In genomic region chr1:31915438-31915837, GRCh38 we compare ENCODE assay signal across 27 cellular contexts.
"Had no signal": no experiment of that assay in that cellular context is flagged by ENCODE, and none has a peak within 500 bp of the region (broad histone marks: within the 10 kb centered on the region; RNA-seq: fewer than 3 reads in every experiment).

No MANE protein-coding gene starts in this region.

- DNase-seq: activated B cell treated with CpG ODN at 0.5 μM for 24 hours; activated CD4-positive, alpha-beta T cell treated with anti-CD3 and anti-CD28 coated beads for 36 hours; activated CD4-positive, alpha-beta T cell treated with anti-CD3 and anti-CD28 coated beads, Interleukin-2, amount 50 U/mL, for 4 hours; activated naive CD4-positive, alpha-beta T cell; activated T-cell treated with anti-CD3 and anti-CD28 coated beads, Interleukin-2, amount 50 U/mL, for 72 hours; central memory CD4-positive, alpha-beta T cell; effector CD8-positive, alpha-beta T cell; erythroblast; gastrocnemius medialis; glutamatergic neuron; left cardiac atrium; left ventricle myocardium superior; mucosa of descending colon; ovary; right lobe of liver; stimulated activated CD4-positive, alpha-beta T cell treated with anti-CD3 and anti-CD28 coated beads, Interleukin-12 subunit alpha, Interleukin-12 subunit beta, amount 100 ng/mL, for 4 hours; stimulated activated CD4-positive, alpha-beta T cell treated with anti-CD3 and anti-CD28 coated beads, Interleukin-4, amount 100 ng/mL, for 1 hour; T-cell; uterus had no signal

- H3K36me3 ChIP-seq: breast epithelium, ovary, uterus had no signal

- H3K9me3 Mint-ChIP-seq: activated T-cell treated with anti-CD3 and anti-CD28 coated beads, Interleukin-2, amount 50 U/mL, for 72 hours; dendritic cell treated with granulocyte-macrophage colony-stimulating factor and Interleukin-4, amounts not matched to agents 40 ng/mL and 50 ng/mL, for 4 days; stimulated activated effector memory CD8-positive, alpha-beta T cell treated with anti-CD3 and anti-CD28 coated beads, Interleukin-12 subunit alpha, Interleukin-12 subunit beta, amount 100 ng/mL, for 72 hours; stimulated activated naive CD8-positive, alpha-beta T cell treated with anti-CD3 and anti-CD28 coated beads, Interleukin-15, Interleukin-2, amounts not matched to agents 100 ng/mL and 50 ng/mL, for 24 hours; T-cell; T-helper 2 cell treated with Interferon-gamma antibody and Interleukin-4, amounts not matched to agents 5 μg/mL and 100 μg/mL, for 36 hours had no signal

- H3K4me3 ChIP-seq: breast epithelium, gastrocnemius medialis, mucosa of descending colon, ovary, right lobe of liver, thoracic aorta, uterus had no signal

- H3K27me3 Mint-ChIP-seq: activated B cell treated with CpG ODN at 0.5 μM for 24 hours; activated CD4-positive, alpha-beta T cell treated with anti-CD3 and anti-CD28 coated beads for 36 hours; dendritic cell treated with granulocyte-macrophage colony-stimulating factor and Interleukin-4, amounts not matched to agents 40 ng/mL and 50 ng/mL, for 4 days; progenitor cell of endocrine pancreas; stimulated activated naive CD8-positive, alpha-beta T cell treated with anti-CD3 and anti-CD28 coated beads, Interleukin-15, Interleukin-2, amounts not matched to agents 100 ng/mL and 50 ng/mL, for 24 hours; T-cell; type B pancreatic cell had no signal

- H3K27me3 ChIP-seq: breast epithelium, gastrocnemius medialis, ovary, right lobe of liver, uterus had no signal

- H3K4me1 ChIP-seq: uterus had no signal

- H3K9me3 ChIP-seq: breast epithelium, gastrocnemius medialis, mucosa of descending colon, ovary, right lobe of liver, thoracic aorta, uterus had no signal

- H3K27ac ChIP-seq: breast epithelium, gastrocnemius medialis, ovary, right lobe of liver, thoracic aorta, uterus had no signal

- ATAC-seq: activated CD4-positive, alpha-beta T cell treated with anti-CD3 and anti-CD28 coated beads for 36 hours; activated T-cell treated with anti-CD3 and anti-CD28 coated beads, Interleukin-2, amount 50 U/mL, for 72 hours; gastrocnemius medialis; left cardiac atrium; left ventricle myocardium superior; mucosa of descending colon; right lobe of liver; stimulated activated effector memory CD8-positive, alpha-beta T cell treated with anti-CD3 and anti-CD28 coated beads, Interleukin-12 subunit alpha, Interleukin-12 subunit beta, amount 100 ng/mL, for 72 hours; T-cell had no signal

- H3K27ac Mint-ChIP-seq: activated B cell treated with CpG ODN at 0.5 μM for 24 hours; activated CD4-positive, alpha-beta T cell treated with anti-CD3 and anti-CD28 coated beads for 36 hours; dendritic cell treated with granulocyte-macrophage colony-stimulating factor and Interleukin-4, amounts not matched to agents 40 ng/mL and 50 ng/mL, for 4 days; progenitor cell of endocrine pancreas; T-helper 2 cell treated with Interferon-gamma antibody and Interleukin-4, amounts not matched to agents 5 μg/mL and 100 μg/mL, for 36 hours; type B pancreatic cell had no signal

- H3K4me3 Mint-ChIP-seq: activated B cell treated with CpG ODN at 0.5 μM for 24 hours; activated CD4-positive, alpha-beta T cell treated with anti-CD3 and anti-CD28 coated beads for 36 hours; activated T-cell treated with anti-CD3 and anti-CD28 coated beads, Interleukin-2, amount 50 U/mL, for 72 hours; dendritic cell treated with granulocyte-macrophage colony-stimulating factor and Interleukin-4, amounts not matched to agents 40 ng/mL and 50 ng/mL, for 4 days; stimulated activated effector memory CD8-positive, alpha-beta T cell treated with anti-CD3 and anti-CD28 coated beads, Interleukin-12 subunit alpha, Interleukin-12 subunit beta, amount 100 ng/mL, for 72 hours; stimulated activated naive CD8-positive, alpha-beta T cell treated with anti-CD3 and anti-CD28 coated beads, Interleukin-15, Interleukin-2, amounts not matched to agents 100 ng/mL and 50 ng/mL, for 24 hours; T-cell; T-helper 2 cell treated with Interferon-gamma antibody and Interleukin-4, amounts not matched to agents 5 μg/mL and 100 μg/mL, for 36 hours; type B pancreatic cell had no signal
